13 cellular contexts compared by ENCODE assay signal in the genomic region with DNA sequence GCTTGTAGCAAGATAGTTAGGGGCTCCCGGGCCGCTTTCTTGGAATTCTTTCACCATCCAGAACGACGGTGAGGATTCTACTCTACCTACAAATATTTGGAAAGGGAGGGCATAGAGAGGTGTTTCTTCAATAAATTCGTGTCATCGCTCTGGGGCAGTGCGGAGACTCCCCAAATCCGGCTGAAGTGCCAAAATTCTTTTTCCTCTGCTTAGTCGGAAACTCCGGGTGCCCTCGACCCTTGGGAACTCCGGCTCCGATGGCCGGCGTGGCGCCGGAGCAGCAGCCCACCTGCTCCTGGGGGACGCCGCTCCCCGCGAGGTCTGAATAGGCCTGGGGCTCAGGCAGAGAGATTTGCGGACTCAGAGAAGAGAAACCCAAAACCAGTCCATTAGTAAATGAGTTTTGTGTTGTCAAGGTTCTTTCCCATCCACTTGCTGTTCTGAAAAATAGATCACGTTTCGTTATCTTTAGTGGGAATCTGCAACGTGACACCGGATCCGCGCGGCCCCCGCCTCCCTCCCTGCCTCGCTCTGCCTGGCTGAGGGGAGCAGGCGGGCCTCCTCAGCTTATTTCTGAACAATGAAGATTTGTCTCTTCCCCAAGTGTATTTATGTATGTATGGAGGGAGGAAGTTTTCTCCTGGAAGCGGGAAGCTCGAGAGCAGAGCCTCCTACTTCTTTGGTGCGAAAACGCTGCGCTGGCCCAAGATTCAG. TPM values are rescaled to one million over a fixed set of nuclear protein-coding genes. Genes with fewer than 3 reads are reported as not detected.
DNase-seq lines count a peak whose midpoint lies in the region; ATAC-seq and TF ChIP-seq lines count a peak whose summit lies in the region.
"Had no signal": no experiment of that assay in that cellular context is flagged by ENCODE, and none has a peak within 500 bp of the region (broad histone marks: within the 10 kb centered on the region; RNA-seq: fewer than 3 reads in every experiment).

No MANE protein-coding gene starts in this region.

- ATAC-seq in memory B cell (ENCODE audit: low read depth), result no peak
- no peak for ATAC-seq in GM21526 (IDR thresholded peaks at IDR 0.05; ENCODE audit: low FRiP score, unreplicated experiment)
- ATAC-seq: right cardiac atrium had no signal

- H2BK20ac ChIP-seq in H9 (ENCODE audit: low read depth, low read length, poor library complexity, severe bottlenecking), result no peak overlapping the region

- CTCF ChIA-PET in AG04450 (lab: Charles Lee), result interaction anchor here (0.9 kb wide), 1 partner anchor 28 kb away, joined by 3 read pairs; no protein-coding TSS in a partner anchor
- CTCF ChIA-PET in SK-N-SH (lab: Yijun Ruan, JAX), result interaction anchor here (1.1 to 1.2 kb wide), 3 partner anchors 8 to 372 kb away, joined by 3 to 4 read pairs (median 3); no protein-coding TSS in a partner anchor
- CTCF ChIA-PET in Caco-2 (lab: Charles Lee), result no interaction called here

- peaks cover 42% of the 10 kb centered on the region for H3K23me2 ChIP-seq in H9 (ENCODE audit: insufficient read length, low read depth, low read length, poor library complexity, severe bottlenecking)

- no peak overlapping the region for H2BK5ac ChIP-seq in H9 (ENCODE audit: insufficient read length, low read length)

- intact Hi-C loops in Caco-2 (cut with micrococcal nuclease; ENCODE audit: unreplicated experiment), result no loop called here

- peak overlapping the region; percentile 41 for H3K4me3 ChIP-seq in AG04450 (ENCODE audit: low read depth, low read length)
- peak overlapping the region; percentile 61 to 74; a peak in 3 of 4 replicates for H3K4me3 ChIP-seq in SK-N-SH (ENCODE audit: low read depth in 2 of 2, low read length in 1 of 2)
- no peak overlapping the region for H3K4me3 ChIP-seq in Caco-2 (ENCODE audit: low read depth, low read length)

- H2AFZ ChIP-seq in H9 (ENCODE audit: low read length), result no peak overlapping the region
- H2AFZ ChIP-seq in SK-N-SH (ENCODE audit: low read depth), result peak overlapping the region; percentile 67

- no peak overlapping the region for H3K18ac ChIP-seq in H9 (ENCODE audit: insufficient read length, low read depth, low read length)

- BruUV-seq in Caco-2 (replicated peaks; lab: Mats Ljungman, UMichigan), result no TSS peak

- H2BK120ac ChIP-seq in H9 (ENCODE audit: low read depth, low read length, poor library complexity, severe bottlenecking), result no peak overlapping the region

- H3K27ac Mint-ChIP-seq in H9 (no peak overlapping the region), memory B cell (peak overlapping the region; percentile 64), Caco-2 (ENCODE audit: unreplicated experiment) (no peak overlapping the region)

- H3K4me1 Mint-ChIP-seq in H9 (peaks cover 45 to 75% of the 10 kb centered on the region in 2 experiments), memory B cell (peaks cover 21% of the 10 kb centered on the region), Caco-2 (ENCODE audit: low read depth, unreplicated experiment) (peaks cover 22% of the 10 kb centered on the region)

- H3K36me3 Mint-ChIP-seq in H9 (ENCODE audit: insufficient read depth in 1 of 3, low read depth in 3 of 3) (no peaks in the 10 kb centered on the region), memory B cell (peaks cover 7% of the 10 kb centered on the region), Caco-2 (ENCODE audit: insufficient read depth, unreplicated experiment) (peaks cover 9% of the 10 kb centered on the region)

- H3K4me1 ChIP-seq in H9 (ENCODE audit: insufficient read depth, low read length) (no peaks in the 10 kb centered on the region), SK-N-SH (ENCODE audit: control insufficient read depth in 1 of 2, insufficient read depth in 2 of 2, low read depth in 1 of 2, low read length in 1 of 2) (peaks cover 5 to 29% of the 10 kb centered on the region in 2 experiments; a peak in 2 of 4 replicates), Caco-2 (peaks cover 31% of the 10 kb centered on the region)

- H2AK5ac ChIP-seq in H9 (ENCODE audit: insufficient read length, low read length), result no peak overlapping the region

- H4K8ac ChIP-seq in H9 (replicated peaks; ENCODE audit: insufficient read length, low read depth, low read length), result no peak overlapping the region

- TF ChIP-seq RAD21 in SK-N-SH (IDR thresholded peaks at IDR 0.05; ENCODE audit: low read length), result no peak

- TF ChIP-seq CTCF in AG04450 (IDR thresholded peaks at IDR 0.05; ENCODE audit: low read depth, low read length) (no peak), H9 (conservative IDR thresholded peaks at IDR 0.05) (no peak), SK-N-SH (IDR thresholded peaks at IDR 0.05) (no peak), Caco-2 (IDR thresholded peaks at IDR 0.05; ENCODE audit: insufficient read depth in 1 of 2, low read depth in 1 of 2, low read length in 1 of 2, severe bottlenecking in 1 of 2, unreplicated experiment in 1 of 2) (no peak)

- H3K9me3 ChIP-seq in AG04450 (ENCODE audit: control insufficient read depth, insufficient read depth, low read length) (peaks cover 14% of the 10 kb centered on the region), H9 (ENCODE audit: control insufficient read depth, low read depth, low read length) (no peaks in the 10 kb centered on the region), SK-N-SH (no peaks in the 10 kb centered on the region), Caco-2 (no peaks in the 10 kb centered on the region)

- H3K27me3 ChIP-seq in AG04450 (ENCODE audit: control insufficient read depth, insufficient read depth, low read length) (peaks cover 15% of the 10 kb centered on the region), H9 (ENCODE audit: insufficient read depth, low read length) (peaks cover 91% of the 10 kb centered on the region), SK-N-SH (ENCODE audit: insufficient read depth) (no peaks in the 10 kb centered on the region), Caco-2 (replicated peaks; ENCODE audit: control insufficient read depth, insufficient read depth, low read length) (peaks cover 5% of the 10 kb centered on the region)

- H3K4me3 Mint-ChIP-seq in H9 (peak overlapping the region; percentile 24 to 80), memory B cell (no peak overlapping the region), Caco-2 (ENCODE audit: unreplicated experiment) (no peak overlapping the region)

- H3K9me2 ChIP-seq in SK-N-SH, result no peaks in the 10 kb centered on the region

- peaks cover 22% of the 10 kb centered on the region for H3F3A ChIP-seq in SK-N-SH (replicated peaks; ENCODE audit: insufficient read depth)

- no CpG with 5 or more reads among the region's 37 CpGs for WGBS in H9 (ENCODE audit: extremely low coverage, insufficient read length, low lambda C conversion rate)
- WGBS in SK-N-SH (ENCODE audit: low lambda C conversion rate), result 22% methylated on average over 29 of the region's 37 CpGs

- TF ChIP-seq EP300 in SK-N-SH (IDR thresholded peaks at IDR 0.05; ENCODE audit: borderline replicate concordance in 1 of 2, low read depth in 1 of 2, low read length in 1 of 2), result peak in 1 of 2 experiments; percentile 68; a peak in 1 of 4 replicates

- no peak overlapping the region for H3K4ac ChIP-seq in H9 (ENCODE audit: low read depth, low read length)

- H3K27me3 Mint-ChIP-seq in H9 (ENCODE audit: low read depth) (peaks cover 100% of the 10 kb centered on the region), memory B cell (peaks cover 40% of the 10 kb centered on the region), Caco-2 (ENCODE audit: insufficient read depth, unreplicated experiment) (peaks cover 23% of the 10 kb centered on the region)

- peaks cover 2% of the 10 kb centered on the region for H4K20me1 ChIP-seq in H9 (ENCODE audit: control insufficient read depth, insufficient read depth, insufficient read length)
- H4K20me1 ChIP-seq in SK-N-SH (ENCODE audit: insufficient read depth), result peaks cover 13% of the 10 kb centered on the region

- H3K23ac ChIP-seq in H9 (ENCODE audit: insufficient read length, low read depth, low read length), result no peak overlapping the region

- peaks cover under 1 to 6% of the 10 kb centered on the region in 2 experiments for H3K36me3 ChIP-seq in SK-N-SH (replicated peaks in 1 of 2; ENCODE audit: control insufficient read depth in 1 of 2, insufficient read depth in 2 of 2, low read length in 1 of 2)
- no peaks in the 10 kb centered on the region for H3K36me3 ChIP-seq in Caco-2 (ENCODE audit: control insufficient read depth, insufficient read depth, low read length)

- DNase-seq in AG04450 (ENCODE audit: low read depth, low spot score) (no peak), H9 (peak; percentile 28), SK-N-SH (peak; percentile 36), memory B cell (ENCODE audit: low spot score in 2 of 2) (peak in 1 of 2 donors; percentile 16), Caco-2 (no peak), UCSD-AML1 (lab: John Stamatoyannopoulos, UW; ENCODE audit: unreplicated experiment) (no peak)
- no peak for DNase-seq in activated CD4-positive, CD25-positive, alpha-beta regulatory T cell treated with anti-CD3 and anti-CD28 coated beads, Interleukin-2, amount 50 U/mL, for 72 hours
- DNase-seq: activated gamma-delta T cell treated with Interleukin-2 at 50 U/mL for 16 hours, DND-41, NCI-H446 treated with DMSO at 0.1 percent for 48 hours, right cardiac atrium, T-helper 9 cell had no signal

- no peak overlapping the region for H2BK15ac ChIP-seq in H9 (ENCODE audit: low read depth, low read length)

- no peak overlapping the region for H4K91ac ChIP-seq in H9 (ENCODE audit: insufficient read length, low read depth, low read length)

- no peak overlapping the region for H4K5ac ChIP-seq in H9 (ENCODE audit: insufficient read length, low read depth, low read length)

- H2BK12ac ChIP-seq in H9 (ENCODE audit: insufficient read length, low read depth, low read length), result no peak overlapping the region

- H3K4me2 ChIP-seq in H9 (ENCODE audit: insufficient read depth, insufficient read length, low read length), result peak overlapping the region; percentile 54
- H3K4me2 ChIP-seq in SK-N-SH, result peak overlapping the region; percentile 86

- H3K14ac ChIP-seq in H9 (ENCODE audit: insufficient read depth, low read length), result no peak overlapping the region

- H3K79me2 ChIP-seq in H9 (ENCODE audit: insufficient read depth, low read length), result no peaks in the 10 kb centered on the region
- peaks cover 51% of the 10 kb centered on the region for H3K79me2 ChIP-seq in SK-N-SH (ENCODE audit: insufficient read depth)

- POLR2A ChIA-PET in AG04450 (lab: Yijun Ruan, JAX) (no interaction called here), SK-N-SH (lab: Yijun Ruan, JAX) (no interaction called here), Caco-2 (lab: Charles Lee) (no interaction called here)

- H3T11ph ChIP-seq in H9 (ENCODE audit: low read length), result no peak overlapping the region

- no peaks in the 10 kb centered on the region; a peak in 2 of 5 replicates for H3K9me3 Mint-ChIP-seq in H9
- peaks cover 6% of the 10 kb centered on the region for H3K9me3 Mint-ChIP-seq in memory B cell
- H3K9me3 Mint-ChIP-seq in Caco-2 (ENCODE audit: unreplicated experiment), result no peaks in the 10 kb centered on the region

- H3K27ac ChIP-seq in AG04450 (ENCODE audit: low read depth, low read length), result peak overlapping the region; percentile 11
- H3K27ac ChIP-seq in H9 (ENCODE audit: insufficient read length, low read depth, low read length), result no peak overlapping the region
- peak overlapping the region; percentile 81 to 87 for H3K27ac ChIP-seq in SK-N-SH (ENCODE audit: low read depth in 2 of 2, low read length in 1 of 2)

- H3K56ac ChIP-seq in H9 (ENCODE audit: insufficient read length, low read depth, low read length), result no peak overlapping the region

- H3K79me1 ChIP-seq in H9 (ENCODE audit: insufficient read depth, low read depth, low read length, poor library complexity, severe bottlenecking), result no peaks in the 10 kb centered on the region

- H3K9ac ChIP-seq in H9 (ENCODE audit: extremely low read depth, insufficient read length, low read length) (no peak overlapping the region), SK-N-SH (peak overlapping the region; percentile 94)

RNA-seq across cellular contexts. Expression of a gene that starts 3.6 kb away (rescaled TPM):
- polyA plus RNA-seq in AG04450 (2011; rRNA removed) (25.6 and 26.9 TPM in 2 replicates), SK-N-SH (2012; rRNA removed) (31.2 and 52.1 TPM in 2 replicates)
- 19.9 and 23.8 TPM in 2 replicates for polyA minus RNA-seq in AG04450 (2011; rRNA and poly(A)+ RNA removed)
- total RNA-seq in H9 (2021) (0.09 and 0.17 TPM in 2 replicates), Caco-2 (2022) (0.26 and 0.32 TPM in 2 replicates)
- 34.8 and 43.7 TPM in 2 replicates for polyA plus RNA-seq in SK-N-SH (2012; cell fraction: cytosol; rRNA removed)
- polyA plus RNA-seq in SK-N-SH (2012; cell fraction: nucleus; rRNA removed), result 42.7 and 45.1 TPM in 2 replicates
- total RNA-seq: right cardiac atrium had no signal

Comparison
In these comparisons a context has a peak if more than half of its experiments do, and no peak if none do; other contexts are left out.
1. DNase-seq: peak in H9 (single experiment) and SK-N-SH (single experiment); none in AG04450 (single experiment), Caco-2 (0 of 2), UCSD-AML1 (single experiment) and activated CD4-positive, CD25-positive, alpha-beta regulatory T cell treated with anti-CD3 and anti-CD28 coated beads, Interleukin-2, amount 50 U/mL, for 72 hours (single experiment).
2. H3K4me3 Mint-ChIP-seq: peak in H9 (2 of 2); none in memory B cell (single experiment) and Caco-2 (single experiment).